8 cellular contexts compared by ENCODE assay signal in genomic region chr19:12399901-12400617, GRCh38. TPM values are rescaled to one million over a fixed set of nuclear protein-coding genes. Genes with fewer than 3 reads are reported as not detected.
DNase-seq lines count a peak whose midpoint lies in the region; ATAC-seq and TF ChIP-seq lines count a peak whose summit lies in the region.
"Not testable (repeated sequence)": the region's sequence is repeated elsewhere in the genome, so short reads cannot be mapped to it uniquely, and the experiment has no call there.

No MANE protein-coding gene starts in this region.

- intact Hi-C loops in CD14-positive monocyte (cut with micrococcal nuclease) = not testable (repeated sequence)
- intact Hi-C loops in activated T-helper 2 cell treated with anti-CD3 and anti-CD28 coated beads, Interferon-gamma antibody, Interleukin-2, Interleukin-4, amounts not matched to agents 10 μg/mL and 5 μg/mL and 100 μg/mL, durations not matched to agents 14 hours and 24 hours and 36 hours (cut with micrococcal nuclease) = loop anchor here (5.0 kb wide), 2 partner anchors 42 to 68 kb away; partner anchors contain the start of genes ZNF443 and ZNF563

- H3K9ac ChIP-seq in fibroblast of lung (ENCODE audit: insufficient read depth, low read length) = peak overlapping the region; percentile 42

- not testable (repeated sequence) for H3K9me3 ChIP-seq in fibroblast of lung (ENCODE audit: control insufficient read depth, insufficient read depth, low read depth, low read length); mononuclear cell (ENCODE audit: low read depth, low read length)

- H3K79me2 ChIP-seq in fibroblast of lung (ENCODE audit: control insufficient read depth, insufficient read depth, low read length) = not testable (repeated sequence)

- not testable (repeated sequence) for H4K20me1 ChIP-seq in fibroblast of lung (ENCODE audit: control insufficient read depth, extremely low read depth, insufficient read depth, low read length)

- peak overlapping the region; percentile 96 for H2AFZ ChIP-seq in fibroblast of lung (ENCODE audit: low read length)

- H3K4me1 ChIP-seq in fibroblast of lung (ENCODE audit: control insufficient read depth, extremely low read depth, insufficient read depth, low read length) = not testable (repeated sequence)
- H3K4me1 ChIP-seq in mononuclear cell (ENCODE audit: insufficient read depth, low read length) = peaks cover 15% of the 10 kb centered on the region

- H3K4me3 ChIP-seq in fibroblast of lung (replicated peaks in 1 of 4; ENCODE audit: control extremely low read depth in 1 of 4, insufficient read depth in 1 of 4, low read depth in 3 of 4, low read length in 4 of 4) (peak overlapping the region; percentile 75 to 87 (median 82)), mononuclear cell (ENCODE audit: low read length) (peak overlapping the region; percentile 92)

- H3K4me2 ChIP-seq in fibroblast of lung (ENCODE audit: extremely low read depth, insufficient read depth, low read length) = peak overlapping the region; percentile 78

- H3K4me3 Mint-ChIP-seq in CD14-positive monocyte = peak overlapping the region; percentile 93 to 94
- peak overlapping the region; percentile 83 for H3K4me3 Mint-ChIP-seq in activated T-helper 2 cell treated with anti-CD3 and anti-CD28 coated beads, Interferon-gamma antibody, Interleukin-2, Interleukin-4, amounts not matched to agents 10 μg/mL and 5 μg/mL and 100 μg/mL, durations not matched to agents 14 hours and 24 hours and 36 hours (ENCODE audit: low read depth)

- H3K36me3 ChIP-seq in fibroblast of lung (ENCODE audit: control insufficient read depth, insufficient read depth, low read length) = not testable (repeated sequence)

- peak overlapping the region; percentile 53 for H3K27ac ChIP-seq in fibroblast of lung (ENCODE audit: insufficient read depth, low read length)

- H3K9me3 Mint-ChIP-seq in CD14-positive monocyte = peaks cover 14 to 38% (median 22%) of the 10 kb centered on the region in 7 donors
- H3K9me3 Mint-ChIP-seq in activated T-helper 2 cell treated with anti-CD3 and anti-CD28 coated beads, Interferon-gamma antibody, Interleukin-2, Interleukin-4, amounts not matched to agents 10 μg/mL and 5 μg/mL and 100 μg/mL, durations not matched to agents 14 hours and 24 hours and 36 hours = peaks cover 53% of the 10 kb centered on the region

- not testable (repeated sequence) for TF ChIP-seq CTCF in CD14-positive monocyte (IDR thresholded peaks at IDR 0.05); fibroblast of lung (conservative IDR thresholded peaks at IDR 0.05 in 1 of 2, IDR thresholded peaks at IDR 0.05 in 1 of 2; ENCODE audit: low read depth in 1 of 2, low read length in 2 of 2)

- not testable (repeated sequence) for DNase-seq in CD14-positive monocyte (ENCODE audit: low spot score); activated T-helper 2 cell treated with anti-CD3 and anti-CD28 coated beads, Interferon-gamma antibody, Interleukin-2, Interleukin-4, amounts not matched to agents 10 μg/mL and 5 μg/mL and 100 μg/mL, durations not matched to agents 14 hours and 24 hours and 36 hours (ENCODE audit: low spot score)
- DNase-seq in OCI-M2 (lab: John Stamatoyannopoulos, UW; ENCODE audit: unreplicated experiment) = peak; percentile 67
- DNase-seq in fibroblast of lung (ENCODE audit: low read depth in 2 of 2) = peak in 1 of 2 donors; percentile 9
- peak; percentile 18 for DNase-seq in stimulated activated CD8-positive, alpha-beta memory T cell treated with anti-CD3 and anti-CD28 coated beads, Interleukin-12 subunit alpha, Interleukin-12 subunit beta, amount 100 ng/mL, for 4 hours (ENCODE audit: low read depth)

- H3K27ac Mint-ChIP-seq in CD14-positive monocyte = peak overlapping the region in 6 of 7 donors; percentile 69 to 86 (median 80)
- not testable (repeated sequence) for H3K27ac Mint-ChIP-seq in activated T-helper 2 cell treated with anti-CD3 and anti-CD28 coated beads, Interferon-gamma antibody, Interleukin-2, Interleukin-4, amounts not matched to agents 10 μg/mL and 5 μg/mL and 100 μg/mL, durations not matched to agents 14 hours and 24 hours and 36 hours

- ATAC-seq in GM19467 (IDR thresholded peaks at IDR 0.05; ENCODE audit: unreplicated experiment) (peak; percentile 35), HG03280 (IDR thresholded peaks at IDR 0.05; ENCODE audit: unreplicated experiment) (peak; percentile 26)

- H3K27me3 Mint-ChIP-seq in CD14-positive monocyte (ENCODE audit: low read depth in 3 of 3); activated T-helper 2 cell treated with anti-CD3 and anti-CD28 coated beads, Interferon-gamma antibody, Interleukin-2, Interleukin-4, amounts not matched to agents 10 μg/mL and 5 μg/mL and 100 μg/mL, durations not matched to agents 14 hours and 24 hours and 36 hours (ENCODE audit: low read depth): not testable (repeated sequence)

- peaks cover 8 to 28% of the 10 kb centered on the region in 2 donors for H3K36me3 Mint-ChIP-seq in CD14-positive monocyte
- peaks cover 42% of the 10 kb centered on the region for H3K36me3 Mint-ChIP-seq in activated T-helper 2 cell treated with anti-CD3 and anti-CD28 coated beads, Interferon-gamma antibody, Interleukin-2, Interleukin-4, amounts not matched to agents 10 μg/mL and 5 μg/mL and 100 μg/mL, durations not matched to agents 14 hours and 24 hours and 36 hours (ENCODE audit: low read depth)

- H3K4me1 Mint-ChIP-seq in CD14-positive monocyte = peaks cover 18% of the 10 kb centered on the region
- not testable (repeated sequence) for H3K4me1 Mint-ChIP-seq in activated T-helper 2 cell treated with anti-CD3 and anti-CD28 coated beads, Interferon-gamma antibody, Interleukin-2, Interleukin-4, amounts not matched to agents 10 μg/mL and 5 μg/mL and 100 μg/mL, durations not matched to agents 14 hours and 24 hours and 36 hours (ENCODE audit: low read depth)

- not testable (repeated sequence) for H3K27me3 ChIP-seq in fibroblast of lung (ENCODE audit: control insufficient read depth, insufficient read depth, low read length); mononuclear cell (ENCODE audit: insufficient read depth, low read length)

RNA-seq across cellular contexts. Expression of gene ZNF799, which starts 1.0 kb away (rescaled TPM):
- polyA plus RNA-seq in CD14-positive monocyte (1 to 10 TPM; 3.2 to 3.4 TPM), fibroblast of lung (1.6 and 1.7 TPM in 2 replicates)
- 3.8 and 5.3 TPM in 2 replicates for total RNA-seq in activated T-helper 2 cell treated with anti-CD3 and anti-CD28 coated beads, Interferon-gamma antibody, Interleukin-2, Interleukin-4, amounts not matched to agents 10 μg/mL and 5 μg/mL and 100 μg/mL, durations not matched to agents 14 hours and 24 hours and 36 hours
- total RNA-seq in fibroblast of lung (2.3 and 3.1 TPM in 2 replicates), mononuclear cell (3.0 TPM)
- 1.0 and 1.2 TPM in 2 replicates for polyA plus RNA-seq in fibroblast of lung (2012)
- polyA minus RNA-seq in fibroblast of lung (ENCODE audit: low replicate concordance) = not detected in 2 replicates

RNA-seq across cellular contexts. Expression of gene ZNF442, which starts 34.6 kb away (rescaled TPM):
- polyA plus RNA-seq in CD14-positive monocyte (under 1 TPM; 0.17 to 0.39 TPM), fibroblast of lung (0.81 and 1.2 TPM in 2 replicates)
- 0.55 and 1.2 TPM in 2 replicates for total RNA-seq in activated T-helper 2 cell treated with anti-CD3 and anti-CD28 coated beads, Interferon-gamma antibody, Interleukin-2, Interleukin-4, amounts not matched to agents 10 μg/mL and 5 μg/mL and 100 μg/mL, durations not matched to agents 14 hours and 24 hours and 36 hours
- total RNA-seq in fibroblast of lung (2.3 and 5.1 TPM in 2 replicates), mononuclear cell (1.0 TPM)
- 0.46 and 0.58 TPM in 2 replicates for polyA plus RNA-seq in fibroblast of lung (2012)
- 0.11 TPM in 1 of 2 replicates, not detected in the other for polyA minus RNA-seq in fibroblast of lung (ENCODE audit: low replicate concordance)

RNA-seq across cellular contexts. Expression of gene ZNF443, which starts 40.8 kb away (rescaled TPM):
- polyA plus RNA-seq in CD14-positive monocyte = under 1 TPM; 0.24 to 1.00 TPM
- 4.3 and 4.5 TPM in 2 replicates for total RNA-seq in activated T-helper 2 cell treated with anti-CD3 and anti-CD28 coated beads, Interferon-gamma antibody, Interleukin-2, Interleukin-4, amounts not matched to agents 10 μg/mL and 5 μg/mL and 100 μg/mL, durations not matched to agents 14 hours and 24 hours and 36 hours
- total RNA-seq in fibroblast of lung = 1.8 and 2.3 TPM in 2 replicates
- polyA plus RNA-seq in fibroblast of lung = 1.1 and 1.2 TPM in 2 replicates
- 0.56 and 1.0 TPM in 2 replicates for polyA plus RNA-seq in fibroblast of lung (2012)
- 0.70 TPM in 1 of 2 replicates, not detected in the other for polyA minus RNA-seq in fibroblast of lung (ENCODE audit: low replicate concordance)
- total RNA-seq in mononuclear cell = 2.3 TPM
